Comparison of ENCODE assay signal across 8 cellular contexts in genomic region chr3:25664810-25665645, GRCh38. TPM values are rescaled to one million over a fixed set of nuclear protein-coding genes. Genes with fewer than 3 reads are reported as not detected.
DNase-seq lines count a peak whose midpoint lies in the region; ATAC-seq, FAIRE-seq and TF ChIP-seq lines count a peak whose summit lies in the region.

TSS of gene TOP2B (minus strand) at chr3:25664907. CDS start at chr3:25664297, 610 bp downstream.

- peak within 1 kb of the TSS; percentile 97 for H3K4me3 Mint-ChIP-seq in type B pancreatic cell

- H3K4me1 Mint-ChIP-seq in type B pancreatic cell (ENCODE audit: unreplicated experiment): peaks cover 40% of the 10 kb centered on the region

- H3K9me3 ChIP-seq in heart left ventricle: no peaks in the 10 kb centered on the region

- H3K36me3 Mint-ChIP-seq in type B pancreatic cell: peaks cover 4% of the 10 kb centered on the region

- H3K27me3 ChIP-seq in heart left ventricle: no peaks in the 10 kb centered on the region

- 0 to 1% (median 1%) methylated on average over 33 to 43 of the region's 43 CpGs for WGBS in heart left ventricle, 4 donors

- no peaks in the 10 kb centered on the region for H3K27me3 Mint-ChIP-seq in type B pancreatic cell

- no peaks in the 10 kb centered on the region for H3K9me3 Mint-ChIP-seq in type B pancreatic cell

- peak within 1 kb of the TSS; percentile 100 for H3K27ac Mint-ChIP-seq in type B pancreatic cell

- intact Hi-C loops in T-helper 1 cell treated with Interleukin-12 subunit alpha and Interleukin-12 subunit beta and Interleukin-4 antibody, amounts not matched to agents 30 ng/mL and 1 ng/mL, for 36 hours (cut with micrococcal nuclease): loop anchor here (1.0 to 10.0 kb wide), 8 partner anchors 57 to 1860 kb away; partner anchors contain the start of genes NGLY1, NKIRAS1, OXSM and RPL15
- intact Hi-C loops in heart left ventricle (cut with DNase I): loop anchor here in 9 of 10 donors (2.0 to 10.0 kb wide), 7 partner anchors 117 to 1050 kb away; partner anchors contain the start of genes NGLY1 (in 4 of the 9) and OXSM (in 2 of the 9)

- DNase-seq in GM12892 (ENCODE audit: insufficient read length) (peak; percentile 87), NCI-H146 (lab: John Stamatoyannopoulos, UW) (peak; percentile 87), amniotic epithelial cell (ENCODE audit: low read depth) (peak; percentile 95), heart left ventricle (peak; percentile 96 to 97 (median 97)), pons (ENCODE audit: low spot score) (peak; percentile 99), type B pancreatic cell (ENCODE audit: extremely low spot score, unreplicated experiment) (peak; percentile 97)

- TF ChIP-seq CTCF in heart left ventricle (IDR thresholded peaks at IDR 0.05): no peak
- no peak for TF ChIP-seq CTCF in type B pancreatic cell (conservative IDR thresholded peaks at IDR 0.05)

- H3K4me3 ChIP-seq in heart left ventricle: peak within 1 kb of the TSS; percentile 54 to 97 (median 78)

- peak; percentile 82 for ATAC-seq in HG02852 (IDR thresholded peaks at IDR 0.05; ENCODE audit: unreplicated experiment)
- ATAC-seq in heart left ventricle: peak; percentile 99 to 100 (median 100)

- no peaks in the 10 kb centered on the region for H3K36me3 ChIP-seq in heart left ventricle

- peak; percentile 99 for FAIRE-seq in GM12892 (lab: Jason Lieb, UNC)

- H3K4me1 ChIP-seq in heart left ventricle: peaks cover 9 to 41% (median 33%) of the 10 kb centered on the region in 12 donors

- H3K27ac ChIP-seq in heart left ventricle: peak within 1 kb of the TSS; percentile 94 to 99 (median 96)

- TF ChIP-seq POLR2A in GM12892 (IDR thresholded peaks at IDR 0.05; ENCODE audit: low read depth, low read length) (peak; percentile 25; the same call in 1 of the 2 replicates), heart left ventricle (IDR thresholded peaks at IDR 0.05) (peak; percentile 81 to 98)

RNA-seq across cellular contexts. Expression of gene TOP2B, which starts in this region (rescaled TPM):
- polyA plus RNA-seq in GM12892 (2012; ENCODE audit: missing spikeins): 83.1 TPM
- total RNA-seq in T-helper 1 cell treated with Interleukin-12 subunit alpha and Interleukin-12 subunit beta and Interleukin-4 antibody, amounts not matched to agents 30 ng/mL and 1 ng/mL, for 36 hours: 119 and 123 TPM in 2 replicates
- total RNA-seq in heart left ventricle: 100 to 1,000 TPM in 3 of 9 donors, 10 to 100 TPM in 6; 65.1 to 124 (median 98.4) TPM
- polyA plus RNA-seq in heart left ventricle: 10 to 100 TPM; 33.1 to 63.2 TPM
- total RNA-seq in type B pancreatic cell (ENCODE audit: low replicate concordance): 106 and 198 TPM in 2 replicates

Comparison
In these comparisons a context has a peak if more than half of its experiments do, and no peak if none do; other contexts are left out.
1. Peak in every context shown above with its lines: DNase-seq, ATAC-seq, H3K4me3 ChIP-seq and H3K27ac ChIP-seq.